In the genomic region with DNA sequence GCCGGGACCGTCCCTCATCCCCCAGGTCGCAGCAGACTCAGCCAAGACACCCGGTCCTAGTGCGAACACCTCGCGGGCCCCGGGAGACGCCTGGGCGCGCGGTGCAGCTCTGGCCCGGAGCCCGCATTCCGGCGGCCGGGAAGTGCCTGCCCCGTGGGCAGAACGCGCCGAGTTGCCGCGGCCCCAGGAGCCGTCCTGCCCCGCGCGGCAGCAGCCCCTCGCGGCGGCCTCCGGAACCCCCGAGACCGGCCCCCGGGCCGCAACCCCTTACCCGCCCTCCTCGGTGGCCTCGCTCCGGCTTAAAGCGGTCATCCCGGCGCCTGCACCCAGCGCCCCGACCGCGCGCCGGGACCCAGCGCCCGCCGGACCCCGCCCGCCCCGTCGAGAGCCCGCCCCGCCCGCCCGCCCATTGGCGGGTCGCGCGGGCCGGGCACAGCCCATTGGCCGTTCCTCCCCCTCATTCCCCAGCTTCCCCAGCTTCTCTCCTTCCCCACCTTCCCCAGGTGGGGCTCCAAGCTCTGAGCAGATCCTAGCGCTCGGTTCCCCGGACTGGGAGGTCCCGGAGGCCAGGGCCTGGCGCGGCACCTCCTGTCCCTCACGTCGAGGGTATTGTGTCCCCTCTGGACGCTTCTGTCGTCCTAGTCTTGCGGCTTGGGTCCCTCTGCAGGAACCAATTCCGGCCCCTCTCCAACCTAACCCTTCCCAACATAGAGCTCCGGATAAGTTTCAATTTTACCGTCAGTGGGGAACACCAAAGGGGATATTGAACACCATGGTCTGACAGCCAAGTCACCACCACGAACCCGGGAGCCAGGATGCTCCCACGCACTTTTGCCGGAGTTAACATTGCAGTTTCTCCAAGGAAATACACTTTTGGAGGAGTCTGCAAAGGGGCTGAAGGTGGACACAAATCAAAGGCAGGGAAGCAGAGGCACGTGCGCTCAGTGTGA, we compare ENCODE assay signal across 9 cellular contexts. TPM values are rescaled to one million over a fixed set of nuclear protein-coding genes. Genes with fewer than 3 reads are reported as not detected.
DNase-seq lines count a peak whose midpoint lies in the region; ATAC-seq, FAIRE-seq and TF ChIP-seq lines count a peak whose summit lies in the region.
"Had no signal": no experiment of that assay in that cellular context is flagged by ENCODE, and none has a peak within 500 bp of the region (broad histone marks: within the 10 kb centered on the region; RNA-seq: fewer than 3 reads in every experiment).

A gene (minus strand): TSS at position 328 of the 950 bp plus-strand sequence.

- no peak for TF ChIP-seq EP300 in A549 (IDR thresholded peaks at IDR 0.05)

- CTCF ChIA-PET in A549 (lab: Yijun Ruan, JAX) (interaction anchor here (0.6 to 31.0 kb wide), 14 partner anchors 9 to 402 kb away, joined by 3 to 644 read pairs (median 12); a partner anchor contains a TSS), Panc1 (lab: Charles Lee) (no interaction called here)

- FAIRE-seq in A549 (lab: Jason Lieb, UNC) = no peak
- FAIRE-seq: colon had no signal

- BruUV-seq in Panc1 (replicated peaks; lab: Mats Ljungman, UMichigan) = no TSS peak

- H3K27me3 ChIP-seq in Panc1 (ENCODE audit: control insufficient read depth, insufficient read depth, low read length) (no peaks in the 10 kb centered on the region), left lung (peaks cover 0 to 27% of the 10 kb centered on the region in 2 donors)

- H3K36me3 ChIP-seq in Panc1 (ENCODE audit: control insufficient read depth, insufficient read depth, low read length) = peaks cover 30% of the 10 kb centered on the region
- H3K36me3 ChIP-seq in left lung = peaks cover 0 to 49% of the 10 kb centered on the region in 2 donors

- H3K4me1 ChIP-seq in A549 (peaks cover 34% of the 10 kb centered on the region), Panc1 (ENCODE audit: control insufficient read depth, insufficient read depth, low read length) (peaks cover 31% of the 10 kb centered on the region), left lung (peaks cover 12 to 56% of the 10 kb centered on the region in 2 donors)

- DNase-seq in A549 (ENCODE audit: low read depth in 1 of 2, low spot score in 1 of 2) = peak in 1 of 2 experiments; percentile 30
- DNase-seq in Panc1 (ENCODE audit: low read depth, low spot score) = no peak
- DNase-seq in cerebellum (ENCODE audit: low spot score) = peak; percentile 54
- DNase-seq in left lung = peak; percentile 69 to 89
- DNase-seq in stimulated activated CD8-positive, alpha-beta memory T cell treated with anti-CD3 and anti-CD28 coated beads, Interleukin-2, amount 100 ng/mL, for 48 hours (ENCODE audit: low read depth in 2 of 2) = peak; percentile 36 to 48
- DNase-seq in UCSD-AML1 (lab: John Stamatoyannopoulos, UW; ENCODE audit: unreplicated experiment) = no peak

- TF ChIP-seq CTCF in A549 (IDR thresholded peaks at IDR 0.05) (no peak), Panc1 (IDR thresholded peaks at IDR 0.05) (no peak), left lung (IDR thresholded peaks at IDR 0.05) (no peak)

- in situ Hi-C loops in Panc1 (cut with HindIII; ENCODE audit: low pct_unique_long_range_greater_than_20kb, low sequenced_read_pairs) = no loop called here

- TF ChIP-seq RAD21 in A549 (conservative IDR thresholded peaks at IDR 0.05 in 1 of 2, IDR thresholded peaks at IDR 0.05 in 1 of 2) = no peak

- TF ChIP-seq POLR2A in A549 (IDR thresholded peaks at IDR 0.05; ENCODE audit: low read length) = no peak

- WGBS in A549 (ENCODE audit: missing lambda C conversion rate) = 81% methylated on average over 54 of the region's 85 CpGs

- H3K9me3 ChIP-seq in A549 = no peaks in the 10 kb centered on the region
- H3K9me3 ChIP-seq in Panc1 (ENCODE audit: control insufficient read depth, insufficient read depth, low read depth, low read length) = no peaks in the 10 kb centered on the region
- H3K9me3 ChIP-seq in left lung = no peaks in the 10 kb centered on the region

- ATAC-seq in A549 = peak; percentile 9 to 20; a peak in 5 of 6 replicates
- ATAC-seq in GM18868 (IDR thresholded peaks at IDR 0.05; ENCODE audit: unreplicated experiment) = peak; percentile 47
- ATAC-seq in Panc1 = peak; percentile 83
- peak; percentile 65 for ATAC-seq in left lung
- no peak for ATAC-seq in HG03139 (IDR thresholded peaks at IDR 0.05; ENCODE audit: unreplicated experiment)

- H3K4me2 ChIP-seq in A549 = no peak within 1 kb of the TSS

- intact Hi-C loops in Panc1 (cut with micrococcal nuclease; ENCODE audit: unreplicated experiment) = no loop called here
- intact Hi-C loops in left lung (cut with DNase I) = no loop called here

- H3K4me3 ChIP-seq in A549 = no peak within 1 kb of the TSS
- H3K4me3 ChIP-seq in Panc1 (ENCODE audit: low read depth in 2 of 2, low read length in 2 of 2) = peak within 1 kb of the TSS; percentile 48 to 53
- H3K4me3 ChIP-seq in left lung = peak within 1 kb of the TSS; percentile 45 to 50

- H3K27ac ChIP-seq in A549 (peak within 1 kb of the TSS in 1 of 2 experiments; percentile 30; a peak in 1 of 6 replicates), Panc1 (ENCODE audit: low read length) (peak within 1 kb of the TSS; percentile 65), left lung (peak within 1 kb of the TSS; percentile 69 to 71)

- POLR2A ChIA-PET in A549 (lab: Yijun Ruan, JAX) (interaction anchor here (0.7 to 4.7 kb wide), 3 partner anchors 29 to 454 kb away, joined by 3 to 40 read pairs (median 26); a partner anchor contains a TSS), Panc1 (lab: Charles Lee) (no interaction called here)

TF ChIP-seq in A549, 52 proteins besides CTCF, POLR2A, EP300 and RAD21:
- TF ChIP-seq ZFP36 (IDR thresholded peaks at IDR 0.05; ENCODE audit: borderline replicate concordance, partially characterized antibody) (no peak), HOXA7 (CRISPR knock-in tag; IDR thresholded peaks at IDR 0.05) (peak; percentile 94), HOXB5 (CRISPR knock-in tag; IDR thresholded peaks at IDR 0.05) (0 out of 2 replicates have a peak, but pooled peaks have one; percentile 52), TP53 (CRISPR knock-in tag; IDR thresholded peaks at IDR 0.05) (peak; percentile 90), CHD4 (IDR thresholded peaks at IDR 0.05; ENCODE audit: borderline replicate concordance) (no peak), NPAS2 (CRISPR knock-in tag; IDR thresholded peaks at IDR 0.05; ENCODE audit: borderline replicate concordance) (no peak), RARB (CRISPR knock-in tag; IDR thresholded peaks at IDR 0.05) (peak; percentile 90), FOSB (CRISPR knock-in tag; IDR thresholded peaks at IDR 0.05) (peak; percentile 68), ZNF302 (CRISPR knock-in tag; IDR thresholded peaks at IDR 0.05) (no peak), JUN (IDR thresholded peaks at IDR 0.05) (peak; percentile 18 to 50; a peak in 3 of 5 replicates), TFCP2L1 (CRISPR knock-in tag; IDR thresholded peaks at IDR 0.05) (peak; percentile 86), HDAC2 (IDR thresholded peaks at IDR 0.05) (no peak), RNF2 (IDR thresholded peaks at IDR 0.05; ENCODE audit: borderline replicate concordance, low read depth) (no peak), SMC3 (IDR thresholded peaks at IDR 0.05) (no peak), POLR2AphosphoS2 (conservative IDR thresholded peaks at IDR 0.05; ENCODE audit: low read length) (peak; percentile 20; the same call in 1 of the 2 replicates), ESRRA (IDR thresholded peaks at IDR 0.05; ENCODE audit: borderline replicate concordance, low read length) (no peak), ZSCAN20 (CRISPR knock-in tag; IDR thresholded peaks at IDR 0.05) (no peak), CEBPB (IDR thresholded peaks at IDR 0.05) (no peak), MAFK (IDR thresholded peaks at IDR 0.05; ENCODE audit: partially characterized antibody) (no peak), SREBF2 (IDR thresholded peaks at IDR 0.05) (no peak)
- TF ChIP-seq, protein P1, sequence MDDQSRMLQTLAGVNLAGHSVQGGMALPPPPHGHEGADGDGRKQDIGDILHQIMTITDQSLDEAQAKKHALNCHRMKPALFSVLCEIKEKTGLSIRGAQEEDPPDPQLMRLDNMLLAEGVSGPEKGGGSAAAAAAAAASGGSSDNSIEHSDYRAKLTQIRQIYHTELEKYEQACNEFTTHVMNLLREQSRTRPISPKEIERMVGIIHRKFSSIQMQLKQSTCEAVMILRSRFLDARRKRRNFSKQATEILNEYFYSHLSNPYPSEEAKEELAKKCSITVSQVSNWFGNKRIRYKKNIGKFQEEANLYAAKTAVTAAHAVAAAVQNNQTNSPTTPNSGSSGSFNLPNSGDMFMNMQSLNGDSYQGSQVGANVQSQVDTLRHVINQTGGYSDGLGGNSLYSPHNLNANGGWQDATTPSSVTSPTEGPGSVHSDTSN (IDR thresholded peaks at IDR 0.05) = peak; percentile 4; the same call in 1 of the 2 replicates
- TF ChIP-seq, protein P2, sequence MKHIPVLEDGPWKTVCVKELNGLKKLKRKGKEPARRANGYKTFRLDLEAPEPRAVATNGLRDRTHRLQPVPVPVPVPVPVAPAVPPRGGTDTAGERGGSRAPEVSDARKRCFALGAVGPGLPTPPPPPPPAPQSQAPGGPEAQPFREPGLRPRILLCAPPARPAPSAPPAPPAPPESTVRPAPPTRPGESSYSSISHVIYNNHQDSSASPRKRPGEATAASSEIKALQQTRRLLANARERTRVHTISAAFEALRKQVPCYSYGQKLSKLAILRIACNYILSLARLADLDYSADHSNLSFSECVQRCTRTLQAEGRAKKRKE (CRISPR knock-in tag; IDR thresholded peaks at IDR 0.05; ENCODE audit: low read depth) = no peak
- TF ChIP-seq, protein P3, sequence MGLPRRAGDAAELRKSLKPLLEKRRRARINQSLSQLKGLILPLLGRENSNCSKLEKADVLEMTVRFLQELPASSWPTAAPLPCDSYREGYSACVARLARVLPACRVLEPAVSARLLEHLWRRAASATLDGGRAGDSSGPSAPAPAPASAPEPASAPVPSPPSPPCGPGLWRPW (IDR thresholded peaks at IDR 0.05) = no peak
- TF ChIP-seq, protein P4, sequence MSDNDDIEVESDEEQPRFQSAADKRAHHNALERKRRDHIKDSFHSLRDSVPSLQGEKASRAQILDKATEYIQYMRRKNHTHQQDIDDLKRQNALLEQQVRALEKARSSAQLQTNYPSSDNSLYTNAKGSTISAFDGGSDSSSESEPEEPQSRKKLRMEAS (IDR thresholded peaks at IDR 0.05) = no peak

RNA-seq across cellular contexts. Expression of the gene that starts here (rescaled TPM):
- polyA plus RNA-seq in A549 (2011; rRNA removed) (0.20 and 0.41 TPM in 2 replicates), A549 (2017; fragmentation: RNase III; extraction: RNeasy Plus Mini Kit Qiagen cat#74134 plus additional on column Dnase treatment) (not detected in 3 replicates)
- 0.03 and 0.08 TPM in 2 replicates for polyA plus RNA-seq in A549 (2012; cell fraction: cytosol; rRNA removed)
- polyA plus RNA-seq in A549 (2012; cell fraction: nucleus; rRNA removed) = 0.07 and 0.20 TPM in 2 replicates
- polyA minus RNA-seq in A549 (2011; rRNA and poly(A)+ RNA removed) = 0.08 TPM in 1 of 2 replicates, not detected in the other
- total RNA-seq in Panc1 (2021; ENCODE audit: unreplicated experiment) (1.3 TPM), cerebellum (0.36 TPM), left lung (10 to 100 TPM; 20.7 to 36.1 TPM)
- 2.5 TPM for polyA plus RNA-seq in Panc1 (2012; ENCODE audit: insufficient read length)

Comparison
In these comparisons a context has a peak if more than half of its experiments do, and no peak if none do; other contexts are left out.
1. Peak in ATAC-seq in A549; RNA of the gene not detected or under 1 TPM.
2. Peak in DNase-seq in cerebellum; RNA of the gene not detected or under 1 TPM.
3. DNase-seq: peak in left lung (2 of 2) and stimulated activated CD8-positive, alpha-beta memory T cell treated with anti-CD3 and anti-CD28 coated beads, Interleukin-2, amount 100 ng/mL, for 48 hours (2 of 2); none in Panc1 (single experiment) and UCSD-AML1 (single experiment).